In the genomic region with DNA sequence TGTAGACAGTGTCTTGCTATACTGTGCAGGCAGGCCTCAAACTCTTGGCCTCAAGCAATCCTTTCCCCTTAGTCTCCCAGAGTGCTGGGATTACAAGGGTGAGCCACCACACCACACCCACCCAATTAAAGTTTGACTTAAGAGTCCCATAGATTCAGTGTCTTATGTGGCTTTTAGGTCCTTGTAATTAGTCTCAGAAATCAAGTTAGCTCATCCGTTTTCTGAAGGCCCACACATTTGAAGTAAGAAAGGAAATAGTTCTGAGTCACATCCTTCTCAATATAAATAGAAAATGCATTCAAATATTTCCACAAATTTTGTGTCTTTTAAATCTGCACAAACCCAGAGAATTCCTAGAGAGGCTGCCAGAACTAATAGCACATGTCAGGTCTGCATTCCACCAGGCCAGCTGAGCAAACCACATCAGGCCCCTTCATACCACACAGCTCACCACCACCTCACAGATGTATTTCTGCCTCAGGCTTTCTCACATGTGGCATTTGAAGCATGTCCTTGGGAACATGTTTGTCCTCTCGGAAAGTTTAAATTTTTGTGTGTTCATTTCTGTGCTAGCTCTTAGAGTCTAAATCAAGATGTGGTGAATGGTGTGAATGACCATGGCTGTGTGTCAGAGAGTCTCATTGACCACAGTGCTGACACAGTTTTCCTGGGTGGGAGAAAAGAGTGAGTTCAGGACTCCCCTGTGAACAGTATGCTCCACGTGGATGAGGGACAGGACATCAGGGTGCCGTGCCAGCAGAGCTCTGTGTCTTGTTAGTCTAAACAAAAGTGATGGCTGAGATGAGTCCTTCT, we compare ENCODE assay signal across 11 cellular contexts.
DNase-seq lines count a peak whose midpoint lies in the region; ATAC-seq and TF ChIP-seq lines count a peak whose summit lies in the region.
"Had no signal": no experiment of that assay in that cellular context is flagged by ENCODE, and none has a peak within 500 bp of the region (broad histone marks: within the 10 kb centered on the region; RNA-seq: fewer than 3 reads in every experiment).

No MANE protein-coding gene starts in this region.

- H3K27me3 ChIP-seq in MG63 (no peaks in the 10 kb centered on the region), thymus (ENCODE audit: control insufficient read depth, insufficient read depth) (no peaks in the 10 kb centered on the region), right atrium auricular region (no peaks in the 10 kb centered on the region)
- H3K27me3 ChIP-seq: BLaER1 had no signal

- H3K4me1 ChIP-seq in thymus (ENCODE audit: control insufficient read depth, insufficient read depth, low read length) (no peaks in the 10 kb centered on the region), right atrium auricular region (no peaks in the 10 kb centered on the region)
- H3K4me1 ChIP-seq: BLaER1 had no signal

- WGBS in thymus: 58% methylated on average over 4 of the region's 4 CpGs

- H3K36me3 ChIP-seq in MG63: no peaks in the 10 kb centered on the region
- H3K36me3 ChIP-seq in thymus (ENCODE audit: control insufficient read depth, insufficient read depth): no peaks in the 10 kb centered on the region
- no peaks in the 10 kb centered on the region for H3K36me3 ChIP-seq in right atrium auricular region
- H3K36me3 ChIP-seq: BLaER1 had no signal

- no peak for ATAC-seq in GM21529 (IDR thresholded peaks at IDR 0.05; ENCODE audit: unreplicated experiment)

- H3K4me3 ChIP-seq in MG63 (no peak overlapping the region), epithelial cell of proximal tubule (ENCODE audit: low read depth, low read length) (no peak overlapping the region), thymus (ENCODE audit: low read length) (no peak overlapping the region), right atrium auricular region (no peak overlapping the region)
- H3K4me3 ChIP-seq: BLaER1 had no signal

- no peak for TF ChIP-seq CTCF in epithelial cell of proximal tubule (conservative IDR thresholded peaks at IDR 0.05; ENCODE audit: low read depth, low read length)
- no peak for TF ChIP-seq CTCF in right atrium auricular region (IDR thresholded peaks at IDR 0.05)

- H3K27ac ChIP-seq in thymus (ENCODE audit: low read depth): peak overlapping the region; percentile 5
- no peak overlapping the region for H3K27ac ChIP-seq in right atrium auricular region
- H3K27ac ChIP-seq: BLaER1 had no signal

- peak; percentile 6 for DNase-seq in stimulated activated CD4-positive, alpha-beta T cell treated with anti-CD3 and anti-CD28 coated beads, Interleukin-15, amount 100 ng/mL, for 24 hours
- no peak for DNase-seq in stimulated activated CD4-positive, alpha-beta T cell treated with anti-CD3 and anti-CD28 coated beads, Interleukin-4, amount 100 ng/mL, for 24 hours
- DNase-seq in MG63: peak; percentile 77
- peak; percentile 41 for DNase-seq in epithelial cell of proximal tubule (ENCODE audit: low read depth)
- DNase-seq in NCI-H526 treated with DMSO at 0.1 percent for 48 hours (lab: John Stamatoyannopoulos, UW): no peak
- DNase-seq in right atrium auricular region (ENCODE audit: low spot score): no peak
- DNase-seq: activated T-cell treated with anti-CD3 and anti-CD28 coated beads, Interleukin-2, amount 50 U/mL, for 4 hours; Karpas-422 had no signal

- H3K9me3 ChIP-seq in MG63 (no peaks in the 10 kb centered on the region), thymus (ENCODE audit: control insufficient read depth) (no peaks in the 10 kb centered on the region), right atrium auricular region (no peaks in the 10 kb centered on the region)
- H3K9me3 ChIP-seq: BLaER1 had no signal

Comparison
In these comparisons a context has a peak if more than half of its experiments do, and no peak if none do; other contexts are left out.
1. DNase-seq: peak in stimulated activated CD4-positive, alpha-beta T cell treated with anti-CD3 and anti-CD28 coated beads, Interleukin-15, amount 100 ng/mL, for 24 hours (single experiment), MG63 (single experiment) and epithelial cell of proximal tubule (single experiment); none in stimulated activated CD4-positive, alpha-beta T cell treated with anti-CD3 and anti-CD28 coated beads, Interleukin-4, amount 100 ng/mL, for 24 hours (single experiment), NCI-H526 treated with DMSO at 0.1 percent for 48 hours (single experiment) and right atrium auricular region (single experiment).